8 cellular contexts compared by ENCODE assay signal in the genomic region with DNA sequence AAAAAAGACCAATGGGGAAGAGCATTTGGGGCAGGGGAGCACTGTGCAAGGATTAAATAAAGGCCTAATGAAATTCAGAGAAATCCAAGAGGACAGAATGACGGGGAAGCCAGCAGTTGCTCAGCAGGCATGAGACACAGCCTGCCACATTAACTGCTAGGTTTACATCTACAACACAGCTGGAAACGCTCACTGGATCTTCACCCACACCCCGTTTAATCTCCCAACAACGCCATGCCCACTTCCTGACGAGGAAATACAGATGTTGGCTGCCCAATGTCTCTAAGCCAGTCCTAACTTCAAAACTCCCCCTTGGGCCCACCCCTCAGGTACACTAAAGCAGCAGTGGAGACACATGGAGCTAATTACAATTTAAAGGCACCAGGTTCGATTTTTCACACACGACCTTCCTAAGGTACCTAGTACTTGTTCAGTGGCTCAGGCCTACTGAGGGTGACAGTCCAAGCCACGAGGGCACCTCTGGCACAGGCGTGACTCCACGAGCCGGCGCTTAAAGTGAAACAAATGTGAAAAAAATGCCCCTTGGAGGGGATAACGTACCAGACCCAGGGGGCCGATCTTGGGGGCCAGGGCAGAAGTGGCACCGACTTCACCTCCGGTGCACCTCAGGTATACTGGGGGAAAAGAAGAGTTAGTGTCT. TPM values are rescaled to one million over a fixed set of nuclear protein-coding genes. Genes with fewer than 3 reads are reported as not detected.
DNase-seq lines count a peak whose midpoint lies in the region; ATAC-seq and TF ChIP-seq lines count a peak whose summit lies in the region.

No MANE protein-coding gene starts in this region.

- H3K4me1 Mint-ChIP-seq in brain: peaks cover 44% of the 10 kb centered on the region

- peaks cover 10% of the 10 kb centered on the region for H3K27me3 Mint-ChIP-seq in brain

- TF ChIP-seq POLR2A in suprapubic skin (IDR thresholded peaks at IDR 0.05): no peak

- H3K27ac ChIP-seq in KOPT-K1 (ENCODE audit: low read depth, low read length, poor library complexity, severe bottlenecking): peak overlapping the region; percentile 81
- peak overlapping the region; percentile 94 for H3K27ac ChIP-seq in suprapubic skin

- no peak for TF ChIP-seq EP300 in suprapubic skin (IDR thresholded peaks at IDR 0.05)

- H3K36me3 ChIP-seq in KOPT-K1 (ENCODE audit: insufficient read depth, low read length): peaks cover 53% of the 10 kb centered on the region
- peaks cover 59% of the 10 kb centered on the region for H3K36me3 ChIP-seq in suprapubic skin

- no peak for TF ChIP-seq CTCF in brain (conservative IDR thresholded peaks at IDR 0.05)
- TF ChIP-seq CTCF in suprapubic skin (IDR thresholded peaks at IDR 0.05): no peak

- H3K4me3 Mint-ChIP-seq in brain: peak overlapping the region; percentile 91 to 98 (median 96)

- peak overlapping the region; percentile 97 to 98 (median 98) for H3K27ac Mint-ChIP-seq in brain

- peak overlapping the region; percentile 94 for H3K4me3 ChIP-seq in suprapubic skin

- ATAC-seq in left colon (peak; percentile 15), HG02981 (IDR thresholded peaks at IDR 0.05; ENCODE audit: unreplicated experiment) (no peak)

- WGBS in suprapubic skin: 2% methylated on average over 16 of the region's 16 CpGs

- H3K9me3 ChIP-seq in KOPT-K1 (ENCODE audit: insufficient read depth, low read length, poor library complexity, severe bottlenecking) (no peaks in the 10 kb centered on the region), suprapubic skin (no peaks in the 10 kb centered on the region)

- intact Hi-C loops in left colon (cut with DNase I, micrococcal nuclease): no loop called here

- H3K36me3 Mint-ChIP-seq in brain: peaks cover 61% of the 10 kb centered on the region

- H3K27me3 ChIP-seq in suprapubic skin: no peaks in the 10 kb centered on the region

- DNase-seq in GM04504 (ENCODE audit: low read depth) (peak; percentile 40), left colon (no peak), suprapubic skin (ENCODE audit: low spot score in 2 of 2) (no peak), DMS114 treated with DMSO at 0.1 percent for 48 hours (lab: John Stamatoyannopoulos, UW; ENCODE audit: unreplicated experiment) (no peak), putamen (ENCODE audit: low spot score) (no peak)

- peaks cover 40% of the 10 kb centered on the region for H3K4me1 ChIP-seq in suprapubic skin

- peaks cover 0 to 3% (median 0%) of the 10 kb centered on the region in 5 experiments for H3K9me3 Mint-ChIP-seq in brain

RNA-seq across cellular contexts. Expression of a gene that starts 0.9 kb away (rescaled TPM):
- polyA plus RNA-seq in brain (ENCODE audit: insufficient read depth, low read depth, low replicate concordance): 3,352 TPM
- 100 to 1,000 TPM; 837 to 857 TPM for total RNA-seq in left colon
- total RNA-seq in suprapubic skin: 1,000 to 10,000 TPM; 2,291 to 3,774 (median 2,862) TPM

RNA-seq across cellular contexts. Expression of a gene that starts 1.0 kb away (rescaled TPM):
- polyA plus RNA-seq in brain (ENCODE audit: insufficient read depth, low read depth, low replicate concordance): 29.4 TPM
- total RNA-seq in left colon (10 to 100 TPM; 13.9 to 20.6 TPM), suprapubic skin (10 to 100 TPM; 31.2 to 84.7 (median 37.2) TPM)

RNA-seq across cellular contexts. Expression of a gene that starts 26.1 kb away (rescaled TPM):
- 6.6 TPM for polyA plus RNA-seq in brain (ENCODE audit: insufficient read depth, low read depth, low replicate concordance)
- total RNA-seq in left colon: 1 to 10 TPM; 5.5 to 6.8 TPM
- 10 to 100 TPM in 2 of 4 donors, 1 to 10 TPM in 2; 4.8 to 10.7 (median 8.1) TPM for total RNA-seq in suprapubic skin

RNA-seq across cellular contexts. Expression of a gene that starts 53.3 kb away (rescaled TPM):
- 23.4 TPM for polyA plus RNA-seq in brain (ENCODE audit: insufficient read depth, low read depth, low replicate concordance)
- total RNA-seq in left colon (10 to 100 TPM; 18.1 to 28.6 TPM), suprapubic skin (10 to 100 TPM; 17.2 to 26.0 (median 21.4) TPM)
